ENCODE assay signal across 8 cellular contexts in the genomic region with DNA sequence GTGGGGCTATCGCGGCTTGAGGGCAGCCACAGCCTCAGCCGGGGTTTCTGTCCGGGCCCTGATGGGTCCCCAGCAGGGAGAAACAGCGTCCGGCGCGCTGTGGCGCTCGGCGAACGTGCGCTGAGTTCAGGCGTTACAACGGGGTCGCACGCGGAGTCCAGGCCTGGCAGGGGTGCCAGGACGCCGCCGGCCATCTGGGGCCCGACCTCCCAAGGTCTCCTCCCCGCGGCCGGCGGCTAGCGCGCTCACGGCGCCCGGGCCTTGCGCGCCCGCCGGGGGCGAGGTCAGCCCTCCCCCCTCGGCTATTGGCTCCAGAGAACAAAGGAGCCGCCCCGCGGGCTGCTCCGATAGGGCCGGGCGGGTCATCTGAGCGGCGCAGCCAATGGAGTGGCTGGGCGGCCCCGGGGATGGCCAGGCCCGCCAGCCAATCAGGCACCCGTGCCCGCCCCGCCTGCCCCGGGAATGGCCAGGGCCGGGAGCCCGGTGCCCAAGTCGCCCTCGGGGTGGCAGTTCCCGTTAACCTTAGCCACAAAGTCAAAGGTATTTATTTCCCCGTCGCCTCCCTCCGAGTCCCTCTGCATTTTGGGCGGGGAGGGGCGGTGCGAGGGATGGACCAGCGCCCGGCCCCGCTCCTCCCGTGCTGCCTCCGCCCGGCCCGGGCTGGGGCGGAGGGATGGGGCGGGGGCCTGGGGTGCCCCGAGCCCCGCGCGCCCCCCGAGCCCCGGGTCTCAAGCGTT. TPM values are rescaled to one million over a fixed set of nuclear protein-coding genes. Genes with fewer than 3 reads are reported as not detected.
DNase-seq lines count a peak whose midpoint lies in the region; ATAC-seq and TF ChIP-seq lines count a peak whose summit lies in the region.

A gene (plus strand): TSS at position 478 of the 737 bp plus-strand sequence. CDS start 9,141 bp downstream, outside the sequence.

- peak within 1 kb of the TSS; percentile 93 for H3K4me3 ChIP-seq in OCI-LY7 (ENCODE audit: low read depth, low read length, poor library complexity, severe bottlenecking)
- peak within 1 kb of the TSS; percentile 56 for H3K4me3 ChIP-seq in mucosa of descending colon

- intact Hi-C loops in OCI-LY7 (cut with micrococcal nuclease; ENCODE audit: unreplicated experiment) (loop anchor here (1.0 to 10.0 kb wide), 3 partner anchors 26 to 596 kb away; a partner anchor contains a TSS), mucosa of descending colon (cut with DNase I, micrococcal nuclease) (no loop called here)

- H3K4me1 ChIP-seq in OCI-LY7 (ENCODE audit: insufficient read depth, low read length, poor library complexity, severe bottlenecking) (peaks cover 71% of the 10 kb centered on the region), mucosa of descending colon (ENCODE audit: low read depth) (peaks cover 56% of the 10 kb centered on the region)

- peak within 1 kb of the TSS; percentile 87 to 99 (median 92) for H3K4me3 Mint-ChIP-seq in IgD-negative memory B cell

- H3K9me3 ChIP-seq in OCI-LY7 (ENCODE audit: low read length): no peaks in the 10 kb centered on the region
- no peaks in the 10 kb centered on the region for H3K9me3 ChIP-seq in mucosa of descending colon

- CTCF ChIA-PET in OCI-LY7 (lab: Charles Lee; ENCODE audit: unreplicated experiment): no interaction called here

- no peaks in the 10 kb centered on the region for H3K79me2 ChIP-seq in OCI-LY7 (ENCODE audit: insufficient read depth, low read depth, low read length)

- H3K9me3 Mint-ChIP-seq in IgD-negative memory B cell: no peaks in the 10 kb centered on the region

- peak; percentile 74 for DNase-seq in DMS114 treated with DMSO at 0.1 percent for 48 hours (lab: John Stamatoyannopoulos, UW; ENCODE audit: unreplicated experiment)
- DNase-seq in OCI-LY7 (ENCODE audit: low spot score): peak; percentile 95
- DNase-seq in activated T-cell treated with anti-CD3 and anti-CD28 coated beads for 4 hours: peak; percentile 84
- DNase-seq in epithelial cell of prostate (ENCODE audit: low read depth, low spot score): peak; percentile 50
- DNase-seq in mucosa of descending colon: peak; percentile 96 to 98 (median 97)
- DNase-seq in stimulated activated CD8-positive, alpha-beta memory T cell treated with anti-CD3 and anti-CD28 coated beads, Interleukin-2, amount 100 ng/mL, for 48 hours (ENCODE audit: low read depth in 2 of 2): peak; percentile 87 to 91

- peaks cover 3% of the 10 kb centered on the region for H3K36me3 Mint-ChIP-seq in IgD-negative memory B cell

- POLR2A ChIA-PET in OCI-LY7 (lab: Charles Lee): interaction anchor here (2.1 kb wide), 4 partner anchors 10 to 28 kb away, joined by 11 to 16 read pairs (median 12); a partner anchor contains a TSS

- H4K20me1 ChIP-seq in OCI-LY7 (ENCODE audit: insufficient read depth, low read length): no peaks in the 10 kb centered on the region

- peak within 1 kb of the TSS; percentile 72 for H2AFZ ChIP-seq in OCI-LY7 (ENCODE audit: low read length)

- TF ChIP-seq CTCF in OCI-LY7 (conservative IDR thresholded peaks at IDR 0.05; ENCODE audit: low read length) (no peak), mucosa of descending colon (IDR thresholded peaks at IDR 0.05) (no peak)

- H3K9me2 ChIP-seq in OCI-LY7 (ENCODE audit: insufficient read depth, low read length): no peaks in the 10 kb centered on the region

- peaks cover 46 to 49% (median 46%) of the 10 kb centered on the region in 3 donors for H3K4me1 Mint-ChIP-seq in IgD-negative memory B cell

- ATAC-seq in GM21529 (IDR thresholded peaks at IDR 0.05; ENCODE audit: unreplicated experiment) (peak; percentile 76), mucosa of descending colon (peak; percentile 74)

- no TSS peak for BruUV-seq in OCI-LY7 (replicated peaks; lab: Mats Ljungman, UMichigan)

- H3K36me3 ChIP-seq in OCI-LY7 (ENCODE audit: insufficient read depth, low read length) (no peaks in the 10 kb centered on the region), mucosa of descending colon (ENCODE audit: low read depth) (no peaks in the 10 kb centered on the region)

- H3K27ac Mint-ChIP-seq in IgD-negative memory B cell: peak within 1 kb of the TSS; percentile 89 to 96 (median 93)

- peak within 1 kb of the TSS; percentile 99 for H3K4me2 ChIP-seq in OCI-LY7 (ENCODE audit: low read length)

- H3K27me3 Mint-ChIP-seq in IgD-negative memory B cell: peaks cover 1% of the 10 kb centered on the region

- peak within 1 kb of the TSS; percentile 24 for H3K27ac ChIP-seq in OCI-LY7 (ENCODE audit: low read depth, low read length, poor library complexity, severe bottlenecking)
- H3K27ac ChIP-seq in epithelial cell of prostate: peak within 1 kb of the TSS; percentile 40

RNA-seq across cellular contexts. Expression of the gene that starts here (rescaled TPM):
- polyA plus RNA-seq in IgD-negative memory B cell: 5.1 TPM
- 4.7 and 5.5 TPM in 2 replicates for total RNA-seq in OCI-LY7 (2014; rRNA removed; shearing (Covaris generic))
- total RNA-seq in OCI-LY7 (2022): 6.5 and 7.7 TPM in 2 replicates
- 10 to 100 TPM; 10.9 to 11.8 (median 11.3) TPM for total RNA-seq in mucosa of descending colon

Comparison
In these comparisons a context has a peak if more than half of its experiments do, and no peak if none do; other contexts are left out.
1. Peak in every context shown above with its lines: DNase-seq, ATAC-seq, H3K4me3 ChIP-seq and H3K27ac ChIP-seq.